ENCODE assay signal across 8 cellular contexts in genomic region chr17:980406-981291, GRCh38. TPM values are rescaled to one million over a fixed set of nuclear protein-coding genes. Genes with fewer than 3 reads are reported as not detected.
A peak's percentile ranks its signal among the peaks of the same experiment; 100 is the strongest.
DNase-seq lines count a peak whose midpoint lies in the region; ATAC-seq and TF ChIP-seq lines count a peak whose summit lies in the region.

No MANE protein-coding gene starts in this region.

- H3K27me3 ChIP-seq in SU-DHL-6 (ENCODE audit: low read length) (no peaks in the 10 kb centered on the region), parathyroid adenoma (ENCODE audit: control insufficient read depth, insufficient read depth, low read length) (no peaks in the 10 kb centered on the region), tibial nerve (peaks cover 0 to 4% of the 10 kb centered on the region in 2 donors)

- H3K4me3 ChIP-seq in SU-DHL-6 (ENCODE audit: insufficient read depth, low read length, poor library complexity, severe bottlenecking), result no peak overlapping the region
- peak overlapping the region; percentile 40 for H3K4me3 ChIP-seq in parathyroid adenoma (ENCODE audit: low read depth, low read length)
- peak overlapping the region; percentile 48 to 71 (median 58) for H3K4me3 ChIP-seq in tibial nerve

- H3K4me2 ChIP-seq in SU-DHL-6 (ENCODE audit: low read depth, low read length, poor library complexity, severe bottlenecking) (peak overlapping the region; percentile 73), parathyroid adenoma (ENCODE audit: low read length) (peak overlapping the region; percentile 81)

- H3F3A ChIP-seq in SU-DHL-6 (ENCODE audit: insufficient read depth), result peaks cover 14% of the 10 kb centered on the region; the same call in 1 of the 2 replicates

- H3K4me3 Mint-ChIP-seq in activated naive CD8-positive, alpha-beta T cell treated with anti-CD3 and anti-CD28 coated beads, Interleukin-2, amount 10 ng/mL, durations not matched to agents 7 days and 5 days, result peak overlapping the region; percentile 83

- no peaks in the 10 kb centered on the region for H3K4me1 ChIP-seq in parathyroid adenoma
- H3K4me1 ChIP-seq in tibial nerve, result peaks cover 0 to 32% (median 20%) of the 10 kb centered on the region in 4 donors

- TF ChIP-seq CTCF in SU-DHL-6 (IDR thresholded peaks at IDR 0.05; ENCODE audit: insufficient read depth, low read length, poor library complexity, severe bottlenecking), result peak; percentile 24
- peak; percentile 82 for TF ChIP-seq CTCF in parathyroid adenoma (IDR thresholded peaks at IDR 0.05)
- peak; percentile 65 to 86 (median 70) for TF ChIP-seq CTCF in tibial nerve (IDR thresholded peaks at IDR 0.05)

- H3K36me3 Mint-ChIP-seq in activated naive CD8-positive, alpha-beta T cell treated with anti-CD3 and anti-CD28 coated beads, Interleukin-2, amount 10 ng/mL, durations not matched to agents 7 days and 5 days, result no peaks in the 10 kb centered on the region

- H3K36me3 ChIP-seq in SU-DHL-6 (ENCODE audit: low read length) (no peaks in the 10 kb centered on the region), parathyroid adenoma (ENCODE audit: control insufficient read depth, insufficient read depth, low read length) (no peaks in the 10 kb centered on the region), tibial nerve (no peaks in the 10 kb centered on the region)

- H2AFZ ChIP-seq in SU-DHL-6 (ENCODE audit: low read depth, low read length, severe bottlenecking), result no peak overlapping the region
- peak overlapping the region; percentile 82 for H2AFZ ChIP-seq in parathyroid adenoma

- H3K9ac ChIP-seq in SU-DHL-6 (ENCODE audit: low read length) (0 out of 2 replicates have a peak overlapping the region, but pooled peaks have one; percentile 8), parathyroid adenoma (no peak overlapping the region)

- H3K9me3 Mint-ChIP-seq in activated naive CD8-positive, alpha-beta T cell treated with anti-CD3 and anti-CD28 coated beads, Interleukin-2, amount 10 ng/mL, durations not matched to agents 7 days and 5 days, result no peaks in the 10 kb centered on the region

- POLR2A ChIA-PET in activated naive CD8-positive, alpha-beta T cell treated with anti-CD3 and anti-CD28 coated beads, Interleukin-2, amount 10 ng/mL, durations not matched to agents 7 days and 5 days (lab: Charles Lee), result interaction anchor here (1.0 to 2.7 kb wide), 5 partner anchors 16 to 266 kb away, joined by 4 to 20 read pairs (median 5); partner anchors contain the start of genes GLOD4, MRM3, TIMM22 and VPS53

- no peak for TF ChIP-seq POLR2A in tibial nerve (IDR thresholded peaks at IDR 0.05)

- H3K27ac Mint-ChIP-seq in activated naive CD8-positive, alpha-beta T cell treated with anti-CD3 and anti-CD28 coated beads, Interleukin-2, amount 10 ng/mL, durations not matched to agents 7 days and 5 days, result no peak overlapping the region

- 27 to 28% methylated on average over 41 to 43 of the region's 43 CpGs for WGBS in tibial nerve, 2 donors

- no peaks in the 10 kb centered on the region; the same call in 1 of the 2 replicates for H4K20me1 ChIP-seq in SU-DHL-6 (ENCODE audit: low read depth, low read length)

- H3K4me1 Mint-ChIP-seq in activated naive CD8-positive, alpha-beta T cell treated with anti-CD3 and anti-CD28 coated beads, Interleukin-2, amount 10 ng/mL, durations not matched to agents 7 days and 5 days, result peaks cover 10% of the 10 kb centered on the region

- ATAC-seq in activated naive CD8-positive, alpha-beta T cell treated with anti-CD3 and anti-CD28 coated beads, Interleukin-2, amount 10 ng/mL, durations not matched to agents 7 days and 5 days (ENCODE audit: low read depth), result peak; percentile 72

- TF ChIP-seq EP300 in tibial nerve (IDR thresholded peaks at IDR 0.05), result peak in 1 of 2 donors; percentile 57

- no peaks in the 10 kb centered on the region for H3K9me2 ChIP-seq in SU-DHL-6 (replicated peaks; ENCODE audit: insufficient read depth, low read length)

- intact Hi-C loops in cardiac septum (cut with DNase I), result loop anchor here (1.0 to 10.0 kb wide), 2 partner anchors 185 to 266 kb away; partner anchors contain the start of gene VPS53

- H3K27me3 Mint-ChIP-seq in activated naive CD8-positive, alpha-beta T cell treated with anti-CD3 and anti-CD28 coated beads, Interleukin-2, amount 10 ng/mL, durations not matched to agents 7 days and 5 days, result peaks cover 23% of the 10 kb centered on the region

- peak; percentile 71 for DNase-seq in activated gamma-delta T cell treated with Interleukin-2 at 50 U/mL for 16 hours
- DNase-seq in activated gamma-delta T cell (lab: John Stamatoyannopoulos, UW), result no peak
- peak; percentile 75 for DNase-seq in NCI-H1092 (lab: John Stamatoyannopoulos, UW)
- peak; percentile 67 for DNase-seq in activated naive CD8-positive, alpha-beta T cell treated with anti-CD3 and anti-CD28 coated beads, Interleukin-2, amount 10 ng/mL, durations not matched to agents 7 days and 5 days
- peak; percentile 83 for DNase-seq in cardiac septum (ENCODE audit: low spot score)
- peak; percentile 56 to 72 for DNase-seq in tibial nerve (ENCODE audit: low spot score in 2 of 2)

- no peaks in the 10 kb centered on the region for H3K9me3 ChIP-seq in SU-DHL-6 (ENCODE audit: insufficient read depth, low read length)
- H3K9me3 ChIP-seq in parathyroid adenoma (ENCODE audit: control insufficient read depth, low read length), result no peaks in the 10 kb centered on the region
- no peaks in the 10 kb centered on the region for H3K9me3 ChIP-seq in tibial nerve

- H3K27ac ChIP-seq in SU-DHL-6 (ENCODE audit: low read depth, low read length), result no peak overlapping the region
- H3K27ac ChIP-seq in parathyroid adenoma, result peak overlapping the region; percentile 52
- peak overlapping the region; percentile 73 to 91 (median 78) for H3K27ac ChIP-seq in tibial nerve

- H3K79me2 ChIP-seq in SU-DHL-6 (ENCODE audit: insufficient read depth, low read length) (no peaks in the 10 kb centered on the region), parathyroid adenoma (no peaks in the 10 kb centered on the region)

RNA-seq across cellular contexts. Expression of gene NXN, which starts 1.1 kb away (rescaled TPM):
- under 1 TPM; 0.22 to 0.37 TPM for total RNA-seq in activated naive CD8-positive, alpha-beta T cell treated with anti-CD3 and anti-CD28 coated beads, Interleukin-2, amount 10 ng/mL, durations not matched to agents 7 days and 5 days
- total RNA-seq in cardiac septum (14.3 TPM), tibial nerve (10 to 100 TPM in 3 of 4 donors, 1 to 10 TPM in 1; 6.6 to 28.4 (median 14.7) TPM)

RNA-seq across cellular contexts. Expression of gene TIMM22, which starts 16.3 kb away (rescaled TPM):
- total RNA-seq in activated naive CD8-positive, alpha-beta T cell treated with anti-CD3 and anti-CD28 coated beads, Interleukin-2, amount 10 ng/mL, durations not matched to agents 7 days and 5 days, result 10 to 100 TPM; 10.3 to 10.7 TPM
- 17.8 TPM for total RNA-seq in cardiac septum
- total RNA-seq in tibial nerve, result 10 to 100 TPM; 11.1 to 18.4 (median 14.7) TPM

Comparison
In these comparisons a context has a peak if more than half of its experiments do, and no peak if none do; other contexts are left out.
1. CTCF ChIP-seq: peak in every context shown above with its lines; median percentile 82 in parathyroid adenoma; 70 in tibial nerve; 24 in SU-DHL-6.
2. RNA of gene NXN, which starts 1.1 kb away (total RNA-seq): 6.6 to 28.4 TPM in tibial nerve and 14.3 TPM in cardiac septum (single experiment); 0.22 to 0.37 TPM in activated naive CD8-positive, alpha-beta T cell treated with anti-CD3 and anti-CD28 coated beads, Interleukin-2, amount 10 ng/mL, durations not matched to agents 7 days and 5 days; every median in the first group is over 4 times any median in the second.